24 cellular contexts compared by ENCODE assay signal in the genomic region with DNA sequence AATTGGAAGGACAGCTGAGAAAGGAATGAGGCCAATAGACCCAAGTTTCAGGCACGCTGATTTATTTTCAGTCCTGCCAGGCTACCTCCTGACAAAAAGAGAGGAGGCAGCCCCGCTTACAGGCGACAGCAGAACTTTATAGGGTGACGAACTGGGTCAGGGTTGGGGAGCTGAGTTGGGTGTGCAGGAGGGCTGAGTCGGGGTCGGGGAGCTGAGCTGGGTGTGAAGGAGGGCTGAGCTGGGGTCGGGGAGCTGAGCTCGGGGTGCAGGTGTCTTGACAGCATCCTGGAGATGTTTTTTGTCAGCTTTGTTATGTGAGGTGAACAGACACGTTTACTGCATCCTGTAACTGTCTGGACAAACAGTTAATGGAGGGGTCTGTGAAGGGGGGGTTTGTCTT.
"Had no signal": no experiment of that assay in that cellular context is flagged by ENCODE, and none has a peak within 500 bp of the region (broad histone marks: within the 10 kb centered on the region; RNA-seq: fewer than 3 reads in every experiment).

No MANE protein-coding gene starts in this region.

- H3K27ac Mint-ChIP-seq: dendritic cell treated with granulocyte-macrophage colony-stimulating factor and Interleukin-4, amounts not matched to agents 40 ng/mL and 50 ng/mL, for 4 days; endodermal cell; naive thymus-derived CD4-positive, alpha-beta T cell; stimulated activated naive B cell treated with anti-CD40 and anti-IgM and Interleukin-4, amounts not matched to agents 10 μg/mL and 1 μg/mL and 100 μg/mL, for 72 hours; stimulated activated naive CD8-positive, alpha-beta T cell treated with anti-CD3 and anti-CD28 coated beads, Interleukin-15, Interleukin-2, amounts not matched to agents 100 ng/mL and 50 ng/mL, for 24 hours had no signal

- ATAC-seq: esophagus mucosa; gastrocnemius medialis; heart left ventricle; left cardiac atrium; left lung; naive thymus-derived CD4-positive, alpha-beta T cell; psoas muscle; right cardiac atrium; stimulated activated naive B cell treated with anti-CD40 and anti-IgM and Interleukin-4, amounts not matched to agents 10 μg/mL and 1 μg/mL and 100 μg/mL, for 72 hours had no signal

- DNase-seq: colonic mucosa; effector CD8-positive, alpha-beta T cell; endodermal cell; foreskin fibroblast; gastrocnemius medialis; heart left ventricle; left cardiac atrium; left lung; mesendoderm; midbrain; naive thymus-derived CD4-positive, alpha-beta T cell; occipital lobe; ovary; right cardiac atrium; sigmoid colon; stimulated activated CD4-positive, alpha-beta T cell treated with anti-CD3 and anti-CD28 coated beads, Interleukin-15, amount 100 ng/mL, for 24 hours; stimulated activated CD4-positive, alpha-beta T cell treated with anti-CD3 and anti-CD28 coated beads, Interleukin-2, amount 100 ng/mL, for 48 hours; stimulated activated naive B cell treated with anti-CD40 and anti-IgM and Interleukin-4, amounts not matched to agents 10 μg/mL and 1 μg/mL and 100 μg/mL, for 72 hours; upper lobe of left lung; uterus had no signal

- H3K9me3 Mint-ChIP-seq: endodermal cell; stimulated activated naive CD8-positive, alpha-beta T cell treated with anti-CD3 and anti-CD28 coated beads, Interleukin-15, Interleukin-2, amounts not matched to agents 100 ng/mL and 50 ng/mL, for 24 hours had no signal

- H3K36me3 Mint-ChIP-seq: stimulated activated naive B cell treated with anti-CD40 and anti-IgM and Interleukin-4, amounts not matched to agents 10 μg/mL and 1 μg/mL and 100 μg/mL, for 72 hours had no signal

- H3K27me3 Mint-ChIP-seq: dendritic cell treated with granulocyte-macrophage colony-stimulating factor and Interleukin-4, amounts not matched to agents 40 ng/mL and 50 ng/mL, for 4 days; naive thymus-derived CD4-positive, alpha-beta T cell; stimulated activated naive B cell treated with anti-CD40 and anti-IgM and Interleukin-4, amounts not matched to agents 10 μg/mL and 1 μg/mL and 100 μg/mL, for 72 hours; stimulated activated naive CD8-positive, alpha-beta T cell treated with anti-CD3 and anti-CD28 coated beads, Interleukin-15, Interleukin-2, amounts not matched to agents 100 ng/mL and 50 ng/mL, for 24 hours had no signal

- H3K4me1 Mint-ChIP-seq: endodermal cell; naive thymus-derived CD4-positive, alpha-beta T cell; stimulated activated naive B cell treated with anti-CD40 and anti-IgM and Interleukin-4, amounts not matched to agents 10 μg/mL and 1 μg/mL and 100 μg/mL, for 72 hours had no signal

- H3K4me3 Mint-ChIP-seq: dendritic cell treated with granulocyte-macrophage colony-stimulating factor and Interleukin-4, amounts not matched to agents 40 ng/mL and 50 ng/mL, for 4 days; endodermal cell; naive thymus-derived CD4-positive, alpha-beta T cell; stimulated activated naive B cell treated with anti-CD40 and anti-IgM and Interleukin-4, amounts not matched to agents 10 μg/mL and 1 μg/mL and 100 μg/mL, for 72 hours; stimulated activated naive CD8-positive, alpha-beta T cell treated with anti-CD3 and anti-CD28 coated beads, Interleukin-15, Interleukin-2, amounts not matched to agents 100 ng/mL and 50 ng/mL, for 24 hours had no signal
